ENCODE assay signal across 8 cellular contexts in genomic region chr16:12816791-12817214, GRCh38. TPM values are rescaled to one million over a fixed set of nuclear protein-coding genes. Genes with fewer than 3 reads are reported as not detected.
DNase-seq lines count a peak whose midpoint lies in the region; ATAC-seq, FAIRE-seq and TF ChIP-seq lines count a peak whose summit lies in the region.
"Not testable (repeated sequence)": the region's sequence is repeated elsewhere in the genome, so short reads cannot be mapped to it uniquely, and the experiment has no call there.

No MANE protein-coding gene starts in this region.

- peak; percentile 51 for ATAC-seq in gastroesophageal sphincter
- not testable (repeated sequence) for ATAC-seq in HepG2

- H3K27ac ChIP-seq in HL-60 (replicated peaks) (peak overlapping the region; percentile 41; the same call in 1 of the 2 replicates), thyroid gland (peak overlapping the region; percentile 5 to 74 (median 62))
- H3K27ac ChIP-seq in mammary epithelial cell (ENCODE audit: insufficient read depth, low read depth, low read length); gastroesophageal sphincter; HepG2 (ENCODE audit: extremely low read length, insufficient read depth, low read length): not testable (repeated sequence)

- not testable (repeated sequence) for H4K20me1 ChIP-seq in mammary epithelial cell (ENCODE audit: insufficient read depth, low read length); HepG2 (ENCODE audit: insufficient read depth, low read length)

- DNase-seq in DMS79 (lab: John Stamatoyannopoulos, UW) (peak; percentile 16), HL-60 (ENCODE audit: low read depth in 1 of 2, low spot score in 1 of 2) (peak in 1 of 2 experiments; percentile 67), NCI-H2029 treated with DMSO at 0.1 percent for 48 hours (lab: John Stamatoyannopoulos, UW) (peak; percentile 30), OCI-M1 (lab: John Stamatoyannopoulos, UW) (peak; percentile 63), mammary epithelial cell (peak; percentile 4), thyroid gland (peak; percentile 73 to 75)
- DNase-seq in HepG2 (ENCODE audit: low spot score) = not testable (repeated sequence)

- dilution Hi-C loops in mammary epithelial cell (cut with HindIII; ENCODE audit: low sequenced_read_pairs) = not testable (repeated sequence)

- FAIRE-seq in HepG2 (lab: Jason Lieb, UNC) = not testable (repeated sequence)

- TF ChIP-seq EP300 in gastroesophageal sphincter (IDR thresholded peaks at IDR 0.05); HepG2 (IDR thresholded peaks at IDR 0.05; ENCODE audit: low read depth in 2 of 2, low read length in 2 of 2); HepG2 (CRISPR knock-in tag; IDR thresholded peaks at IDR 0.05; ENCODE audit: borderline replicate concordance): not testable (repeated sequence)

- TF ChIP-seq POLR2A in gastroesophageal sphincter (IDR thresholded peaks at IDR 0.05); HepG2 (IDR thresholded peaks at IDR 0.05; ENCODE audit: insufficient read depth in 1 of 2, low read depth in 2 of 2, low read length in 2 of 2); thyroid gland (IDR thresholded peaks at IDR 0.05): not testable (repeated sequence)

- H3K4me1 ChIP-seq in mammary epithelial cell (ENCODE audit: insufficient read depth, low read length); gastroesophageal sphincter: not testable (repeated sequence)
- peaks cover 36% of the 10 kb centered on the region for H3K4me1 ChIP-seq in HepG2 (ENCODE audit: insufficient read depth, low read length)
- H3K4me1 ChIP-seq in thyroid gland = peaks cover 0 to 30% of the 10 kb centered on the region in 2 donors

- POLR2A ChIA-PET in HepG2 (lab: Yijun Ruan, JAX) = interaction anchor here (1.0 to 3.1 kb wide), 3 partner anchors 14 to 204 kb away, joined by 3 to 10 read pairs (median 4); no protein-coding TSS in a partner anchor

- H3K9ac ChIP-seq in mammary epithelial cell (ENCODE audit: insufficient read depth, low read length); HepG2 (ENCODE audit: insufficient read depth, low read depth, low read length): not testable (repeated sequence)

- not testable (repeated sequence) for H3K9me3 ChIP-seq in mammary epithelial cell (replicated peaks; ENCODE audit: insufficient read depth, low read length); gastroesophageal sphincter; HepG2 (ENCODE audit: low read length); thyroid gland

- 69% methylated on average over 2 of the region's 4 CpGs for WGBS in mammary epithelial cell (ENCODE audit: low coverage, missing lambda C conversion rate)
- 44 to 69% methylated on average over 2 to 4 of the region's 4 CpGs for WGBS in gastroesophageal sphincter (ENCODE audit: low coverage in 1 of 2), 2 donors
- 63% methylated on average over 4 of the region's 4 CpGs for WGBS in HepG2 (ENCODE audit: low lambda C conversion rate)
- WGBS in thyroid gland, 2 donors = 28 to 31% methylated on average over 4 of the region's 4 CpGs

- not testable (repeated sequence) for TF ChIP-seq RAD21 in HepG2 (CRISPR knock-in tag; IDR thresholded peaks at IDR 0.05)

- H2AFZ ChIP-seq in mammary epithelial cell (ENCODE audit: low read depth, low read length); HepG2 (ENCODE audit: low read length): not testable (repeated sequence)

- CTCF ChIA-PET in mammary epithelial cell (lab: Charles Lee; ENCODE audit: low non-redundant PET); HepG2 (lab: Yijun Ruan, JAX; ENCODE audit: low intra/inter-chr PET ratio, low total read pairs): not testable (repeated sequence)

- in situ Hi-C loops in mammary epithelial cell (cut with MboI; ENCODE audit: low sequenced_read_pairs in 2 of 2) (loop anchor here (25.0 kb wide), 2 partner anchors 355 to 955 kb away; partner anchors contain the start of gene RSL1D1 (in 1 of the 2)), HepG2 (cut with HindIII; ENCODE audit: extremely low pct_ligation_motif_present, low pct_unique_long_range_greater_than_20kb) (loop anchor here (5.0 to 25.0 kb wide), 3 partner anchors 245 to 480 kb away; no protein-coding TSS in a partner anchor)

- H3K4me2 ChIP-seq in mammary epithelial cell (ENCODE audit: insufficient read depth, low read depth, low read length); HepG2 (ENCODE audit: low read depth, low read length): not testable (repeated sequence)

- H3K4me3 ChIP-seq in HL-60 (replicated peaks; ENCODE audit: insufficient read depth, low read length); mammary epithelial cell (replicated peaks in 1 of 3; ENCODE audit: insufficient read depth in 1 of 3, low read depth in 2 of 3, low read length in 3 of 3); gastroesophageal sphincter; HepG2 (replicated peaks in 1 of 3; ENCODE audit: insufficient read depth in 1 of 3, low read depth in 2 of 3, low read length in 3 of 3); thyroid gland (replicated peaks in 1 of 3): not testable (repeated sequence)

- H3K27me3 ChIP-seq in HL-60 (ENCODE audit: insufficient read depth, poor library complexity, severe bottlenecking); mammary epithelial cell (ENCODE audit: insufficient read depth, low read length); gastroesophageal sphincter; HepG2 (ENCODE audit: control insufficient read depth in 1 of 2, insufficient read depth in 2 of 2, low read length in 2 of 2); thyroid gland: not testable (repeated sequence)

- not testable (repeated sequence) for H3K79me2 ChIP-seq in mammary epithelial cell (ENCODE audit: insufficient read depth, low read length); HepG2 (ENCODE audit: insufficient read depth, low read length)

- intact Hi-C loops in mammary epithelial cell (cut with micrococcal nuclease) = loop anchor here (10.0 kb wide), 1 partner anchor 592 kb away; no protein-coding TSS in a partner anchor
- intact Hi-C loops in HepG2 (cut with micrococcal nuclease; ENCODE audit: unreplicated experiment) = loop anchor here (5.0 kb wide), 1 partner anchor 155 kb away; no protein-coding TSS in a partner anchor
- intact Hi-C loops in thyroid gland (cut with DNase I) = loop anchor here (10.0 kb wide), 1 partner anchor 362 kb away; no protein-coding TSS in a partner anchor

- TF ChIP-seq CTCF in HL-60 (IDR thresholded peaks at IDR 0.05; ENCODE audit: insufficient read depth, low read length); mammary epithelial cell (conservative IDR thresholded peaks at IDR 0.05 in 1 of 2, IDR thresholded peaks at IDR 0.05 in 1 of 2; ENCODE audit: extremely low read depth in 1 of 2, insufficient read depth in 1 of 2, low read depth in 1 of 2, low read length in 2 of 2); gastroesophageal sphincter (IDR thresholded peaks at IDR 0.05); HepG2 (CRISPR knock-in tag; IDR thresholded peaks at IDR 0.05); thyroid gland (IDR thresholded peaks at IDR 0.05): not testable (repeated sequence)

- BruUV-seq in mammary epithelial cell (replicated peaks; lab: Mats Ljungman, UMichigan); HepG2 (replicated peaks; lab: Mats Ljungman, UMichigan): not testable (repeated sequence)

- not testable (repeated sequence) for H3K36me3 ChIP-seq in mammary epithelial cell (ENCODE audit: insufficient read depth, low read length); gastroesophageal sphincter; HepG2 (replicated peaks in 1 of 2; ENCODE audit: control insufficient read depth in 1 of 2, insufficient read depth in 2 of 2, low read length in 2 of 2); thyroid gland

RNA-seq across cellular contexts. Expression of gene CPPED1, which starts 13.1 kb away (rescaled TPM):
- 10 to 100 TPM; 12.8 to 19.9 TPM for total RNA-seq in mammary epithelial cell
- polyA plus RNA-seq in mammary epithelial cell = 8.9 TPM
- polyA minus RNA-seq in mammary epithelial cell = 40.2 TPM
- 10 to 100 TPM in 2 of 4 donors, 1 to 10 TPM in 2; 7.3 to 24.5 (median 11.8) TPM for total RNA-seq in gastroesophageal sphincter
- 66.6 and 118 TPM in 2 replicates for total RNA-seq in HepG2 (2016; rRNA removed; fragmentation: Illumina TruSeq; extraction: Trizol)
- 21.2 and 21.9 TPM in 2 replicates for total RNA-seq in HepG2 (2016; cell fraction: cytosol; rRNA removed; fragmentation: Illumina TruSeq; extraction: Trizol; ENCODE audit: low read depth)
- total RNA-seq in HepG2 (2016; cell fraction: insoluble cytoplasmic fraction; rRNA removed; fragmentation: Illumina TruSeq; extraction: Trizol) = 68.3 and 113 TPM in 2 replicates
- total RNA-seq in HepG2 (2016; cell fraction: membrane; rRNA removed; fragmentation: Illumina TruSeq; extraction: Trizol) = 62.9 and 66.9 TPM in 2 replicates
- total RNA-seq in HepG2 (2016; cell fraction: nucleus; rRNA removed; fragmentation: Illumina TruSeq; extraction: Trizol) = 58.7 and 62.6 TPM in 2 replicates
- polyA plus RNA-seq in HepG2 (2011; rRNA removed) = 62.5 and 71.3 TPM in 2 replicates
- 47.6 and 65.5 TPM in 2 replicates for polyA plus RNA-seq in HepG2 (2011; cell fraction: cytosol; rRNA removed)
- 21.8 and 24.9 TPM in 2 replicates for polyA plus RNA-seq in HepG2 (2011; cell fraction: nucleus; rRNA removed)
- 65.8 and 79.3 TPM in 2 replicates for polyA plus RNA-seq in HepG2 (2012)
- polyA plus RNA-seq in HepG2 (2016; cell fraction: cytosol; fragmentation: Illumina TruSeq; extraction: Trizol; ENCODE audit: low read depth) = 40.3 and 43.5 TPM in 2 replicates
- 204 and 209 TPM in 2 replicates for polyA plus RNA-seq in HepG2 (2016; cell fraction: insoluble cytoplasmic fraction; fragmentation: Illumina TruSeq; extraction: Trizol; ENCODE audit: low read depth)
- 63.7 and 78.2 TPM in 2 replicates for polyA plus RNA-seq in HepG2 (2016; cell fraction: membrane; fragmentation: Illumina TruSeq; extraction: Trizol; ENCODE audit: low read depth)
- 75.7 and 79.0 TPM in 2 replicates for polyA plus RNA-seq in HepG2 (2016; cell fraction: nucleus; fragmentation: Illumina TruSeq; extraction: Trizol; ENCODE audit: insufficient read depth, low read depth)
- polyA minus RNA-seq in HepG2 (2011; rRNA and poly(A)+ RNA removed; ENCODE audit: low replicate concordance) = 6.0 and 117 TPM in 2 replicates
- polyA minus RNA-seq in HepG2 (2011; cell fraction: cytosol; rRNA and poly(A)+ RNA removed) = 57.0 and 63.8 TPM in 2 replicates
- 65.0 and 68.2 TPM in 2 replicates for polyA minus RNA-seq in HepG2 (2011; cell fraction: nucleus; rRNA and poly(A)+ RNA removed)
- 10 to 100 TPM in 3 of 4 donors, 1 to 10 TPM in 1; 8.5 to 17.8 (median 16.8) TPM for total RNA-seq in thyroid gland
